4 cellular contexts compared by ENCODE assay signal in genomic region chr5:141340781-141341354, GRCh38. TPM values are rescaled to one million over a fixed set of nuclear protein-coding genes. Genes with fewer than 3 reads are reported as not detected.
"Had no signal": no experiment of that assay in that cellular context is flagged by ENCODE, and none has a peak within 500 bp of the region (broad histone marks: within the 10 kb centered on the region; RNA-seq: fewer than 3 reads in every experiment).

No MANE protein-coding gene starts in this region.

RNA-seq across cellular contexts. Expression of gene PCDHGA2, which starts 2.3 kb away (rescaled TPM):
- total RNA-seq: PC-3 had no signal

RNA-seq across cellular contexts. Expression of gene PCDHGA3, which starts 2.8 kb away (rescaled TPM):
- total RNA-seq: NCI-H460, PC-3, PC-9, SK-MEL-5 had no signal

RNA-seq across cellular contexts. Expression of gene PCDHGB1, which starts 9.0 kb away (rescaled TPM):
- total RNA-seq: PC-9 had no signal

RNA-seq across cellular contexts. Expression of gene PCDHGA4, which starts 14.0 kb away (rescaled TPM):
- total RNA-seq: PC-9 had no signal
